In genomic region chr3:41050149-41050548, GRCh38 we compare ENCODE assay signal across 29 cellular contexts.
"Had no signal": no experiment of that assay in that cellular context is flagged by ENCODE, and none has a peak within 500 bp of the region (broad histone marks: within the 10 kb centered on the region; RNA-seq: fewer than 3 reads in every experiment).

No MANE protein-coding gene starts in this region.

- ATAC-seq: heart right ventricle; left lobe of liver; natural killer cell; pancreas; right lobe of liver; stimulated activated effector memory CD8-positive, alpha-beta T cell treated with anti-CD3 and anti-CD28 coated beads, Interleukin-12 subunit alpha, Interleukin-12 subunit beta, amount 100 ng/mL, for 72 hours had no signal

- H3K27ac ChIP-seq: dorsolateral prefrontal cortex, esophagus squamous epithelium, heart right ventricle, pancreas, right lobe of liver, stomach, thyroid gland, vagina had no signal

- H3K4me1 ChIP-seq: esophagus squamous epithelium, heart right ventricle, pancreas, right lobe of liver, stomach, thyroid gland, vagina had no signal

- H3K36me3 Mint-ChIP-seq: immature natural killer cell; mesothelial cell of epicardium; natural killer cell; stimulated activated effector memory CD8-positive, alpha-beta T cell treated with anti-CD3 and anti-CD28 coated beads, Interleukin-12 subunit alpha, Interleukin-12 subunit beta, amount 100 ng/mL, for 72 hours had no signal

- H3K4me1 Mint-ChIP-seq: immature natural killer cell; mesothelial cell of epicardium; natural killer cell; stimulated activated effector memory CD8-positive, alpha-beta T cell treated with anti-CD3 and anti-CD28 coated beads, Interleukin-12 subunit alpha, Interleukin-12 subunit beta, amount 100 ng/mL, for 72 hours had no signal

- H3K4me3 Mint-ChIP-seq: endodermal cell; immature natural killer cell; mesothelial cell of epicardium; natural killer cell; stimulated activated effector memory CD8-positive, alpha-beta T cell treated with anti-CD3 and anti-CD28 coated beads, Interleukin-12 subunit alpha, Interleukin-12 subunit beta, amount 100 ng/mL, for 72 hours had no signal

- H3K9me3 ChIP-seq: pancreas, right lobe of liver, thyroid gland, vagina had no signal

- H3K4me3 ChIP-seq: dorsolateral prefrontal cortex, esophagus squamous epithelium, heart right ventricle, lung, pancreas, right lobe of liver, smooth muscle cell, stomach, thyroid gland, vagina had no signal

- H3K9me3 Mint-ChIP-seq: stimulated activated effector memory CD8-positive, alpha-beta T cell treated with anti-CD3 and anti-CD28 coated beads, Interleukin-12 subunit alpha, Interleukin-12 subunit beta, amount 100 ng/mL, for 72 hours had no signal

- H3K27ac Mint-ChIP-seq: endodermal cell; immature natural killer cell; mesothelial cell of epicardium; natural killer cell; stimulated activated effector memory CD8-positive, alpha-beta T cell treated with anti-CD3 and anti-CD28 coated beads, Interleukin-12 subunit alpha, Interleukin-12 subunit beta, amount 100 ng/mL, for 72 hours had no signal

- H3K4me2 ChIP-seq: smooth muscle cell had no signal

- DNase-seq: cerebellar nuclear complex; dorsolateral prefrontal cortex; effector CD8-positive, alpha-beta T cell; endodermal cell; esophagus squamous epithelium; foreskin melanocyte; glutamatergic neuron; heart right ventricle; hypothalamus; immature natural killer cell; islet precursor cell; mesenchymal stem cell; natural killer cell; occipital lobe; pancreas; right lobe of liver; stimulated activated CD4-positive, alpha-beta T cell treated with anti-CD3 and anti-CD28 coated beads, Interleukin-12 subunit alpha, Interleukin-12 subunit beta, amount 100 ng/mL, for 4 hours; stimulated activated CD4-positive, alpha-beta T cell treated with anti-CD3 and anti-CD28 coated beads, Interleukin-2, amount 100 ng/mL, for 24 hours; stimulated activated CD4-positive, alpha-beta T cell treated with anti-CD3 and anti-CD28 coated beads, Interleukin-4, amount 100 ng/mL, for 24 hours; stimulated activated naive CD4-positive, alpha-beta T cell treated with Interleukin-2 at 50 U/mL for 16 hours; stomach; thyroid gland; trophoblast cell had no signal

- H3K36me3 ChIP-seq: esophagus squamous epithelium, heart right ventricle, pancreas, right lobe of liver, stomach, thyroid gland, vagina had no signal

- H3K27me3 ChIP-seq: dorsolateral prefrontal cortex, heart right ventricle, pancreas, right lobe of liver, stomach, thyroid gland, vagina had no signal
